ENCODE assay signal across 16 cellular contexts in genomic region chr2:207088276-207088675, GRCh38.
DNase-seq lines count a peak whose midpoint lies in the region; ATAC-seq and TF ChIP-seq lines count a peak whose summit lies in the region.
"Had no signal": no experiment of that assay in that cellular context is flagged by ENCODE, and none has a peak within 500 bp of the region (broad histone marks: within the 10 kb centered on the region; RNA-seq: fewer than 3 reads in every experiment).

No MANE protein-coding gene starts in this region.

- POLR2A ChIA-PET in CD4-positive, alpha-beta T cell (lab: Charles Lee) = interaction anchor here (1.2 to 3.3 kb wide), 2 partner anchors 54 to 77 kb away, joined by 5 to 25 read pairs; partner anchors contain the start of gene KLF7
- POLR2A ChIA-PET in T-cell (lab: Charles Lee) = no interaction called here
- POLR2A ChIA-PET in naive thymus-derived CD4-positive, alpha-beta T cell (lab: Charles Lee) = interaction anchor here (0.6 to 1.2 kb wide), 6 partner anchors 19 to 79 kb away, joined by 3 to 7 read pairs (median 4); partner anchors contain the start of gene KLF7

- no peak for TF ChIP-seq CTCF in CD4-positive, alpha-beta T cell (IDR thresholded peaks at IDR 0.05)
- TF ChIP-seq CTCF in sigmoid colon (IDR thresholded peaks at IDR 0.05) = no peak
- TF ChIP-seq CTCF in GM13976 (IDR thresholded peaks at IDR 0.05; ENCODE audit: borderline replicate concordance, control extremely low read depth, extremely low read depth, insufficient read depth, missing control alignments) = no peak
- no peak for TF ChIP-seq CTCF in breast epithelium (IDR thresholded peaks at IDR 0.05)

- H3K4me3 ChIP-seq in naive thymus-derived CD4-positive, alpha-beta T cell (ENCODE audit: low read length) = no peak overlapping the region
- H3K4me3 ChIP-seq in sigmoid colon (no peak overlapping the region), breast epithelium (no peak overlapping the region)
- H3K4me3 ChIP-seq: upper lobe of left lung had no signal

- TF ChIP-seq POLR2A in sigmoid colon (IDR thresholded peaks at IDR 0.05) = no peak
- TF ChIP-seq POLR2A in breast epithelium (IDR thresholded peaks at IDR 0.05) = no peak

- 65 to 83% methylated on average over 7 of the region's 7 CpGs for WGBS in sigmoid colon, 2 donors

- peaks cover 52% of the 10 kb centered on the region for H3K36me3 Mint-ChIP-seq in CD4-positive, alpha-beta T cell (ENCODE audit: low read depth)
- H3K36me3 Mint-ChIP-seq in T-cell = peaks cover 36% of the 10 kb centered on the region
- peaks cover 16 to 43% (median 34%) of the 10 kb centered on the region in 5 donors for H3K36me3 Mint-ChIP-seq in naive thymus-derived CD4-positive, alpha-beta T cell

- peak; percentile 34 for ATAC-seq in CD4-positive, alpha-beta T cell (ENCODE audit: poor library complexity)
- ATAC-seq in T-cell (replicated peaks in 1 of 4) = peak in 1 of 4 experiments; percentile 45
- peak; percentile 29 for ATAC-seq in naive thymus-derived CD4-positive, alpha-beta T cell
- ATAC-seq: HCT116 had no signal

- H3K27ac Mint-ChIP-seq in CD4-positive, alpha-beta T cell = peak overlapping the region; percentile 41
- H3K27ac Mint-ChIP-seq in T-cell = peak overlapping the region; percentile 64 to 77
- peak overlapping the region in 8 of 9 donors; percentile 27 to 79 (median 70) for H3K27ac Mint-ChIP-seq in naive thymus-derived CD4-positive, alpha-beta T cell

- peaks cover 51% of the 10 kb centered on the region for H3K4me1 Mint-ChIP-seq in CD4-positive, alpha-beta T cell (ENCODE audit: low read depth)
- H3K4me1 Mint-ChIP-seq in T-cell = peaks cover 38 to 47% (median 44%) of the 10 kb centered on the region in 3 donors
- H3K4me1 Mint-ChIP-seq in naive thymus-derived CD4-positive, alpha-beta T cell = peaks cover 32 to 57% (median 51%) of the 10 kb centered on the region in 7 donors

- TF ChIP-seq EP300 in sigmoid colon (IDR thresholded peaks at IDR 0.05) = no peak

- peaks cover 0 to 41% of the 10 kb centered on the region in 2 donors for H3K4me1 ChIP-seq in naive thymus-derived CD4-positive, alpha-beta T cell (ENCODE audit: control insufficient read depth in 2 of 2, insufficient read depth in 2 of 2, low read length in 2 of 2)
- H3K4me1 ChIP-seq in sigmoid colon (peaks cover 0 to 65% (median 48%) of the 10 kb centered on the region in 4 donors), breast epithelium (no peaks in the 10 kb centered on the region)

- CTCF ChIA-PET in CD4-positive, alpha-beta T cell (lab: Charles Lee) = interaction anchor here (0.8 kb wide), 1 partner anchor 368 kb away, joined by 3 read pairs; no protein-coding TSS in a partner anchor
- CTCF ChIA-PET in T-cell (lab: Charles Lee) = no interaction called here
- CTCF ChIA-PET in naive thymus-derived CD4-positive, alpha-beta T cell (lab: Charles Lee) = interaction anchor here (1.0 to 1.7 kb wide), 2 partner anchors 54 to 76 kb away, joined by 3 to 4 read pairs; no protein-coding TSS in a partner anchor

- intact Hi-C loops in CD4-positive, alpha-beta T cell (cut with DNase I, micrococcal nuclease) = loop anchor here in 1 of 2 experiments (5.0 kb wide), 1 partner anchor 74 kb away; no protein-coding TSS in a partner anchor
- intact Hi-C loops in naive thymus-derived CD4-positive, alpha-beta T cell (cut with micrococcal nuclease) = loop anchor here in 1 of 2 donors (2.0 kb wide), 1 partner anchor 55 kb away; no protein-coding TSS in a partner anchor
- intact Hi-C loops in sigmoid colon (cut with DNase I) (loop anchor here (5.0 to 10.0 kb wide), 2 partner anchors 74 to 137 kb away; no protein-coding TSS in a partner anchor), breast epithelium (cut with DNase I; ENCODE audit: low total_unique reads) (no loop called here)

- H3K9me3 ChIP-seq in CD4-positive, alpha-beta T cell (ENCODE audit: control insufficient read depth, low read length) = no peaks in the 10 kb centered on the region
- H3K9me3 ChIP-seq in naive thymus-derived CD4-positive, alpha-beta T cell (ENCODE audit: control insufficient read depth in 2 of 3, low read length in 3 of 3) = no peaks in the 10 kb centered on the region
- no peaks in the 10 kb centered on the region for H3K9me3 ChIP-seq in sigmoid colon
- no peaks in the 10 kb centered on the region for H3K9me3 ChIP-seq in breast epithelium
- H3K9me3 ChIP-seq: upper lobe of left lung had no signal

- H3K9me3 Mint-ChIP-seq in CD4-positive, alpha-beta T cell = no peaks in the 10 kb centered on the region
- no peaks in the 10 kb centered on the region for H3K9me3 Mint-ChIP-seq in T-cell
- peaks cover 0 to 4% (median 0%) of the 10 kb centered on the region in 11 donors for H3K9me3 Mint-ChIP-seq in naive thymus-derived CD4-positive, alpha-beta T cell

- in situ Hi-C loops in GM13976 (cut with MboI; ENCODE audit: low sequenced_read_pairs, unreplicated experiment) = no loop called here

- no peaks in the 10 kb centered on the region for H3K27me3 Mint-ChIP-seq in CD4-positive, alpha-beta T cell
- no peaks in the 10 kb centered on the region for H3K27me3 Mint-ChIP-seq in T-cell
- no peaks in the 10 kb centered on the region for H3K27me3 Mint-ChIP-seq in naive thymus-derived CD4-positive, alpha-beta T cell

- peaks cover 0 to 33% (median 6%) of the 10 kb centered on the region in 3 experiments for H3K36me3 ChIP-seq in naive thymus-derived CD4-positive, alpha-beta T cell (ENCODE audit: control insufficient read depth in 2 of 3, insufficient read depth in 3 of 3, low read length in 3 of 3)
- H3K36me3 ChIP-seq in sigmoid colon = peaks cover 0 to 36% (median 6%) of the 10 kb centered on the region in 4 donors
- no peaks in the 10 kb centered on the region for H3K36me3 ChIP-seq in breast epithelium

- no peak for DNase-seq in CD4-positive, alpha-beta T cell
- DNase-seq in DMS79 (lab: John Stamatoyannopoulos, UW) = peak; percentile 96
- peak in 1 of 34 experiments; percentile 2 for DNase-seq in T-cell
- DNase-seq in naive thymus-derived CD4-positive, alpha-beta T cell = peak in 2 of 9 donors; percentile 14
- no peak for DNase-seq in sigmoid colon
- DNase-seq in GM13976 (ENCODE audit: low spot score) = no peak
- DNase-seq in breast epithelium (ENCODE audit: low spot score in 2 of 2) = no peak
- DNase-seq: activated CD8-positive, alpha-beta memory T cell treated with anti-CD3 and anti-CD28 coated beads, Interleukin-2, amount 50 U/mL, for 48 hours; activated gamma-delta T cell; GF-D8; NCI-H1436; NCI-H524; stimulated activated naive CD4-positive, alpha-beta T cell; T-helper 1 cell; upper lobe of left lung had no signal

- no peaks in the 10 kb centered on the region for H3K27me3 ChIP-seq in CD4-positive, alpha-beta T cell (ENCODE audit: control insufficient read depth, insufficient read depth, low read length)
- H3K27me3 ChIP-seq in naive thymus-derived CD4-positive, alpha-beta T cell (ENCODE audit: control insufficient read depth in 2 of 2, insufficient read depth in 2 of 2, low read length in 2 of 2) = no peaks in the 10 kb centered on the region
- H3K27me3 ChIP-seq in sigmoid colon (no peaks in the 10 kb centered on the region), breast epithelium (no peaks in the 10 kb centered on the region)
- H3K27me3 ChIP-seq: upper lobe of left lung had no signal

- H3K4me3 Mint-ChIP-seq in CD4-positive, alpha-beta T cell = no peak overlapping the region
- H3K4me3 Mint-ChIP-seq in T-cell = peak overlapping the region in 1 of 3 donors; percentile 49
- H3K4me3 Mint-ChIP-seq in naive thymus-derived CD4-positive, alpha-beta T cell = peak overlapping the region in 6 of 10 donors; percentile 12 to 60 (median 34)

- no peak overlapping the region for H3K27ac ChIP-seq in CD4-positive, alpha-beta T cell (ENCODE audit: low read depth, low read length)
- no peak overlapping the region for H3K27ac ChIP-seq in naive thymus-derived CD4-positive, alpha-beta T cell (ENCODE audit: low read depth, low read length)
- peak overlapping the region in 1 of 4 donors; percentile 6 for H3K27ac ChIP-seq in sigmoid colon
- H3K27ac ChIP-seq in breast epithelium = no peak overlapping the region

Comparison
In these comparisons a context has a peak if more than half of its experiments do, and no peak if none do; other contexts are left out.
1. CTCF ChIA-PET loops: an anchor here in CD4-positive, alpha-beta T cell (0.8 kb wide) and naive thymus-derived CD4-positive, alpha-beta T cell (1.0 to 1.7 kb wide); none called in T-cell.
2. POLR2A ChIA-PET loops: an anchor here in CD4-positive, alpha-beta T cell (1.2 to 3.3 kb wide) and naive thymus-derived CD4-positive, alpha-beta T cell (0.6 to 1.2 kb wide); none called in T-cell.